1 cellular context compared by ENCODE assay signal in genomic region chr5:115841382-115842088, GRCh38.
TF ChIP-seq lines count a peak whose summit lies in the region.

AP3S1 (plus strand) TSS chr5:115841935; CDS start chr5:115842038, 103 bp downstream.
ATG12 (minus strand) TSS chr5:115841565; CDS start chr5:115841552, 13 bp downstream.

TF ChIP-seq in HepG2, 621 proteins besides CTCF, POLR2A, EP300 and RAD21 (continues in another document):
- TF ChIP-seq AHDC1 (CRISPR knock-in tag; IDR thresholded peaks at IDR 0.05; ENCODE audit: borderline replicate concordance) (peak; percentile 66), ZNF468 (CRISPR knock-in tag; IDR thresholded peaks at IDR 0.05) (0 out of 2 replicates have a peak, but pooled peaks have one; percentile 36), POGZ (CRISPR knock-in tag; IDR thresholded peaks at IDR 0.05) (peak; percentile 83), SNAPC4 (CRISPR knock-in tag; IDR thresholded peaks at IDR 0.05) (peak; percentile 92), SRSF4 (IDR thresholded peaks at IDR 0.05; ENCODE audit: low read depth, low read length, poor library complexity, severe bottlenecking) (no peak), KLF15 (CRISPR knock-in tag; IDR thresholded peaks at IDR 0.05; ENCODE audit: borderline replicate concordance) (peak; percentile 73; the same call in 1 of the 2 replicates), ZNF274 (CRISPR knock-in tag; IDR thresholded peaks at IDR 0.05) (peak; percentile 86), ZNF354B (CRISPR knock-in tag; IDR thresholded peaks at IDR 0.05) (no peak), PHF20 (CRISPR knock-in tag; IDR thresholded peaks at IDR 0.05) (peak; percentile 80), ZBTB1 (CRISPR knock-in tag; IDR thresholded peaks at IDR 0.05; ENCODE audit: borderline replicate concordance) (no peak), ZNF674 (CRISPR knock-in tag; IDR thresholded peaks at IDR 0.05; ENCODE audit: low read depth) (peak; percentile 29; the same call in 1 of the 2 replicates), ARID2 (CRISPR knock-in tag; IDR thresholded peaks at IDR 0.05; ENCODE audit: borderline replicate concordance) (no peak), ZBTB49 (CRISPR knock-in tag; IDR thresholded peaks at IDR 0.05; ENCODE audit: borderline replicate concordance) (peak; percentile 82; the same call in 1 of the 2 replicates), BATF2 (CRISPR knock-in tag; IDR thresholded peaks at IDR 0.05) (peak; percentile 92), DR1 (CRISPR knock-in tag; IDR thresholded peaks at IDR 0.05) (peak; percentile 23; the same call in 1 of the 2 replicates), FOXC1 (CRISPR knock-in tag; IDR thresholded peaks at IDR 0.05; ENCODE audit: borderline replicate concordance) (peak; percentile 91), MLXIP (CRISPR knock-in tag; IDR thresholded peaks at IDR 0.05; ENCODE audit: borderline replicate concordance) (peak; percentile 75; the same call in 1 of the 2 replicates), ARID5B (CRISPR knock-in tag; IDR thresholded peaks at IDR 0.05) (peak; percentile 60), SKIL (CRISPR knock-in tag; IDR thresholded peaks at IDR 0.05; ENCODE audit: borderline replicate concordance) (peak; percentile 56; the same call in 1 of the 2 replicates), ZFAT (CRISPR knock-in tag; conservative IDR thresholded peaks at IDR 0.05) (0 out of 2 replicates have a peak, but pooled peaks have one; percentile 48), E2F1 (CRISPR knock-in tag; IDR thresholded peaks at IDR 0.05) (peak; percentile 53; the same call in 1 of the 2 replicates), FOSL2 (CRISPR knock-in tag; IDR thresholded peaks at IDR 0.05) (0 out of 2 replicates have a peak, but pooled peaks have one; percentile 47), ZNF275 (CRISPR knock-in tag; IDR thresholded peaks at IDR 0.05; ENCODE audit: borderline replicate concordance) (0 out of 2 replicates have a peak, but pooled peaks have one; percentile 61)
